8 cellular contexts compared by ENCODE assay signal in the genomic region with DNA sequence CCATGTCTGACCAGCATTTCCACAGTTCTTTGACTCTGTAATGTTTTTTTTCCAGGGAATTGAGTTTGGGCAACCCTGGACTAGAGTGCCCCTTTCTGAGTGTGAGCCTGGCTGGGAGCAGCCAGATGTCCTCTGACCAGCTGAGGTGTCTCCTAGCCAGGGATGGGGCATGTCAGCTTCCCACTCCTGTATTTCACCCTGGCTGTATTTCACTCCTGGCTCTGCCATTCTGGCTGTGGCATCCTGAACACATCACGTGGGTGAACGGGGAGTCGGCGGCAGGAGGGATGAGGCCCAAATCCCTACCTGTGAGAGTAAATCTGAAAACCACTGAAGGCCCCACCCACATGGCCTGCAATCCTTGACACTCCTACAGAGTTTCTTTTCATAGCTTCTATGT. TPM values are rescaled to one million over a fixed set of nuclear protein-coding genes. Genes with fewer than 3 reads are reported as not detected.
DNase-seq lines count a peak whose midpoint lies in the region; ATAC-seq and TF ChIP-seq lines count a peak whose summit lies in the region.

No MANE protein-coding gene starts in this region.

- peaks cover 13 to 42% of the 10 kb centered on the region in 2 donors for H3K36me3 ChIP-seq in ascending aorta
- no peaks in the 10 kb centered on the region for H3K36me3 ChIP-seq in urinary bladder (ENCODE audit: insufficient read depth)

- H3K4me3 ChIP-seq in ascending aorta (no peak overlapping the region), urinary bladder (ENCODE audit: low read depth, low read length) (no peak overlapping the region)

- H3K27me3 ChIP-seq in ascending aorta: no peaks in the 10 kb centered on the region

- TF ChIP-seq CTCF in ascending aorta (IDR thresholded peaks at IDR 0.05): no peak

- H3K36me3 Mint-ChIP-seq in naive B cell: no peaks in the 10 kb centered on the region

- no peaks in the 10 kb centered on the region for H3K27me3 Mint-ChIP-seq in naive B cell

- ATAC-seq in Right ventricle myocardium superior (ENCODE audit: poor library complexity) (no peak), Right ventricle myocardium inferior (no peak), naive B cell (ENCODE audit: low read depth in 2 of 2) (no peak)

- 27% methylated on average over 4 of the region's 4 CpGs for WGBS in urinary bladder

- H3K27ac ChIP-seq in ascending aorta (peak overlapping the region; percentile 14 to 68), urinary bladder (ENCODE audit: low read depth) (peak overlapping the region; percentile 34)

- DNase-seq in Right ventricle myocardium superior (peak; percentile 12), Right ventricle myocardium inferior (ENCODE audit: missing footprints) (no peak), ascending aorta (ENCODE audit: low spot score in 2 of 2) (no peak), naive B cell (no peak), HUDEP-2 (lab: John Stamatoyannopoulos, UW; ENCODE audit: unreplicated experiment in 76 of 76) (no peak), SHP77 treated with DMSO at 0.1 percent for 48 hours (lab: John Stamatoyannopoulos, UW) (no peak), NCI-H2029 treated with DMSO at 0.1 percent for 48 hours (lab: John Stamatoyannopoulos, UW) (no peak)

- H3K9me3 ChIP-seq in ascending aorta: no peaks in the 10 kb centered on the region

- intact Hi-C loops in Right ventricle myocardium superior (cut with DNase I) (loop anchor here (5.0 kb wide), 1 partner anchor 133 kb away; no protein-coding TSS in a partner anchor), Right ventricle myocardium inferior (cut with DNase I) (loop anchor here (2.0 to 5.0 kb wide), 2 partner anchors 93 to 134 kb away; no protein-coding TSS in a partner anchor), ascending aorta (cut with DNase I) (loop anchor here (1.0 to 5.0 kb wide), 4 partner anchors 38 to 222 kb away; a partner anchor contains a TSS)

- H3K4me1 ChIP-seq in ascending aorta: peaks cover 0 to 11% of the 10 kb centered on the region in 2 donors
- peaks cover 2% of the 10 kb centered on the region for H3K4me1 ChIP-seq in urinary bladder (ENCODE audit: insufficient read depth)

- H3K4me3 Mint-ChIP-seq in naive B cell: peak overlapping the region; percentile 67 to 90 (median 86)

- H3K27ac Mint-ChIP-seq in naive B cell: peak overlapping the region; percentile 78 to 100 (median 94)

- H3K9me3 Mint-ChIP-seq in naive B cell: no peaks in the 10 kb centered on the region

- peaks cover 72 to 95% (median 92%) of the 10 kb centered on the region in 3 donors for H3K4me1 Mint-ChIP-seq in naive B cell

RNA-seq across cellular contexts. Expression of a gene that starts 31.3 kb away (rescaled TPM):
- 2.9 TPM for total RNA-seq in Right ventricle myocardium superior
- 3.5 TPM for total RNA-seq in Right ventricle myocardium inferior
- total RNA-seq in ascending aorta: 55.5 TPM
- polyA plus RNA-seq in naive B cell (ENCODE audit: low read depth in 6 of 6): 1 to 10 TPM in 5 of 6 donors, not detected in 1; 2.9 to 8.2 (median 4.2) TPM
- total RNA-seq in urinary bladder: 3.3 TPM
- polyA plus RNA-seq in urinary bladder: 4.4 TPM

RNA-seq across cellular contexts. Expression of a gene that starts 34.0 kb away (rescaled TPM):
- total RNA-seq in Right ventricle myocardium superior (36.0 TPM), Right ventricle myocardium inferior (35.8 TPM), ascending aorta (6.8 TPM), urinary bladder (33.9 TPM)
- polyA plus RNA-seq in naive B cell (ENCODE audit: low read depth in 6 of 6) (100 to 1,000 TPM; 178 to 217 (median 195) TPM), urinary bladder (76.3 TPM)

Comparison
In these comparisons a context has a peak if more than half of its experiments do, and no peak if none do; other contexts are left out.
1. RNA of a gene that starts 31.3 kb away (total RNA-seq): 55.5 TPM in ascending aorta (single experiment); 3.5 TPM in Right ventricle myocardium inferior (single experiment), 3.3 TPM in urinary bladder (single experiment) and 2.9 TPM in Right ventricle myocardium superior (single experiment); every median in the first group is over 10 times any median in the second.